Comparison of ENCODE assay signal across 14 cellular contexts in the genomic region with DNA sequence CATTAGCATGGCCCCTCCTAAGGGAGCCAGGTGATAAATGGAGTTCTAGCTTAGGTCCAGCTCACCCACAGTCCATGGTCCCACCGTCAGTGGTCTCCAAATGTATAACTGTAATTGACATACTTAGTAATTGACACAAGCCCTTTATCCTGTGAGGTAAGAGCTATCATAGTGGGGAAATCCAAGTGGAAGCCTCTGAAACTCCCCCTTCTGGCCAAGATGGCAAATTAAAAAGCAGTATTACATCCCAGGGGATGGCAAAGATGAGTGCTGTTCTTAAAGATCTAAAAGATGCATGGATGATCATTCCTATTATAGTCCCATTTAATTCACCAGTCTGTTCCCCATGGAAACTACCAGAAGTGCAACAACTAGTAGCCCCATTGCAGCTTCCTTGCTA. TPM values are rescaled to one million over a fixed set of nuclear protein-coding genes. Genes with fewer than 3 reads are reported as not detected.
A peak's percentile ranks its signal among the peaks of the same experiment; 100 is the strongest.
DNase-seq lines count a peak whose midpoint lies in the region; ATAC-seq, FAIRE-seq and TF ChIP-seq lines count a peak whose summit lies in the region.
"Not testable (repeated sequence)": the region's sequence is repeated elsewhere in the genome, so short reads cannot be mapped to it uniquely, and the experiment has no call there.
"Had no signal": no experiment of that assay in that cellular context is flagged by ENCODE, and none has a peak within 500 bp of the region (broad histone marks: within the 10 kb centered on the region; RNA-seq: fewer than 3 reads in every experiment).

No MANE protein-coding gene starts in this region.

- FAIRE-seq in GM18507 (lab: Jason Lieb, UNC): peak; percentile 68

- not testable (repeated sequence) for BruUV-seq in Caco-2 (replicated peaks; lab: Mats Ljungman, UMichigan)

- not testable (repeated sequence) for H3K27ac Mint-ChIP-seq in Caco-2 (ENCODE audit: unreplicated experiment); activated B cell treated with CpG ODN at 0.5 μM for 24 hours

- peak; percentile 6 to 29 for TF ChIP-seq CTCF in Caco-2 (IDR thresholded peaks at IDR 0.05; ENCODE audit: insufficient read depth in 1 of 2, low read depth in 1 of 2, low read length in 1 of 2, severe bottlenecking in 1 of 2, unreplicated experiment in 1 of 2)
- peak; percentile 18 for TF ChIP-seq CTCF in NB4 (IDR thresholded peaks at IDR 0.05; ENCODE audit: low read depth, low read length)
- TF ChIP-seq CTCF in activated B cell treated with CpG ODN at 0.5 μM for 24 hours (IDR thresholded peaks at IDR 0.05); mucosa of descending colon (IDR thresholded peaks at IDR 0.05): not testable (repeated sequence)
- peak; percentile 8 for TF ChIP-seq CTCF in cardiac fibroblast (IDR thresholded peaks at IDR 0.05; ENCODE audit: low read depth, low read length)
- peak; percentile 15 for TF ChIP-seq CTCF in fibroblast of the aortic adventitia (IDR thresholded peaks at IDR 0.05; ENCODE audit: insufficient read depth, low read length)
- peak; percentile 12 for TF ChIP-seq CTCF in upper lobe of right lung (IDR thresholded peaks at IDR 0.05)

- not testable (repeated sequence) for H3K27ac ChIP-seq in upper lobe of right lung

- intact Hi-C loops in Caco-2 (cut with micrococcal nuclease; ENCODE audit: unreplicated experiment); mucosa of descending colon (cut with DNase I, micrococcal nuclease); upper lobe of right lung (cut with DNase I): not testable (repeated sequence)
- intact Hi-C loops in activated B cell treated with CpG ODN at 0.5 μM for 24 hours (cut with micrococcal nuclease): loop anchor here (5.0 kb wide), 1 partner anchor 177 kb away; no protein-coding TSS in a partner anchor

- ATAC-seq in activated B cell treated with CpG ODN at 0.5 μM for 24 hours (ENCODE audit: low read depth): peak; percentile 31
- ATAC-seq in mucosa of descending colon: peak; percentile 21
- ATAC-seq in upper lobe of right lung: not testable (repeated sequence)

- H3K9me3 Mint-ChIP-seq in Caco-2 (ENCODE audit: unreplicated experiment); activated B cell treated with CpG ODN at 0.5 μM for 24 hours: not testable (repeated sequence)

- H3K36me3 ChIP-seq in Caco-2 (ENCODE audit: control insufficient read depth, insufficient read depth, low read length); mucosa of descending colon (ENCODE audit: low read depth); upper lobe of right lung: not testable (repeated sequence)

- POLR2A ChIA-PET in Caco-2 (lab: Charles Lee); activated B cell treated with CpG ODN at 0.5 μM for 24 hours (lab: Charles Lee): not testable (repeated sequence)

- H3K36me3 Mint-ChIP-seq in Caco-2 (ENCODE audit: insufficient read depth, unreplicated experiment); activated B cell treated with CpG ODN at 0.5 μM for 24 hours (ENCODE audit: low read depth): not testable (repeated sequence)

- H3K27me3 ChIP-seq in Caco-2 (replicated peaks; ENCODE audit: control insufficient read depth, insufficient read depth, low read length); upper lobe of right lung: not testable (repeated sequence)

- not testable (repeated sequence) for H3K4me1 ChIP-seq in Caco-2; mucosa of descending colon (ENCODE audit: low read depth); upper lobe of right lung

- not testable (repeated sequence) for H3K4me3 ChIP-seq in Caco-2 (ENCODE audit: low read depth, low read length); NB4 (ENCODE audit: low read depth, low read length); cardiac fibroblast (replicated peaks in 1 of 2; ENCODE audit: low read depth in 2 of 2, low read length in 2 of 2); fibroblast of the aortic adventitia (ENCODE audit: low read depth, low read length); mucosa of descending colon; upper lobe of right lung

- not testable (repeated sequence) for H3K9me3 ChIP-seq in Caco-2, mucosa of descending colon, upper lobe of right lung

- H3K4me1 Mint-ChIP-seq in Caco-2 (ENCODE audit: low read depth, unreplicated experiment); activated B cell treated with CpG ODN at 0.5 μM for 24 hours: not testable (repeated sequence)

- CTCF ChIA-PET in Caco-2 (lab: Charles Lee): interaction anchor here (0.8 kb wide), 1 partner anchor 175 kb away, joined by 4 read pairs; no protein-coding TSS in a partner anchor
- CTCF ChIA-PET in activated B cell treated with CpG ODN at 0.5 μM for 24 hours (lab: Charles Lee): not testable (repeated sequence)

- not testable (repeated sequence) for H3K4me3 Mint-ChIP-seq in Caco-2 (ENCODE audit: unreplicated experiment); activated B cell treated with CpG ODN at 0.5 μM for 24 hours

- DNase-seq in Caco-2 (peak in 1 of 2 experiments; percentile 22), cardiac fibroblast (ENCODE audit: low read depth in 2 of 2) (peak in 1 of 2 donors; percentile 25)
- not testable (repeated sequence) for DNase-seq in GM18507 (ENCODE audit: extremely low spot score, insufficient read length, low read depth); NB4 (ENCODE audit: low read depth); activated B cell treated with CpG ODN at 0.5 μM for 24 hours; fibroblast of the aortic adventitia (ENCODE audit: low read depth); mucosa of descending colon; upper lobe of right lung

- H3K27me3 Mint-ChIP-seq in Caco-2 (ENCODE audit: insufficient read depth, unreplicated experiment); activated B cell treated with CpG ODN at 0.5 μM for 24 hours: not testable (repeated sequence)

- TF ChIP-seq POLR2A in NB4 (IDR thresholded peaks at IDR 0.05; ENCODE audit: extremely low read depth, insufficient read length): not testable (repeated sequence)

RNA-seq across cellular contexts. Expression of gene CPLX2, which starts 33.2 kb away (rescaled TPM):
- not detected in 2 replicates for total RNA-seq in Caco-2 (2022)
- not detected in 2 replicates for total RNA-seq in activated B cell treated with CpG ODN at 0.5 μM for 24 hours
- total RNA-seq in fibroblast of the aortic adventitia (ENCODE audit: low replicate concordance): not detected in 2 replicates
- total RNA-seq in mucosa of descending colon: 1 to 10 TPM in 1 of 3 donors, under 1 TPM in 2; 0.58 to 4.8 (median 0.87) TPM
- total RNA-seq in upper lobe of right lung: not detected
- total RNA-seq: activated CD4-positive, alpha-beta memory T cell treated with anti-CD3 and anti-CD28 coated beads for 36 hours; cardiac septum; dermis microvascular lymphatic vessel endothelial cell; HT1080; kidney epithelial cell; mammary epithelial cell had no signal
